Comparison of ENCODE assay signal across 8 cellular contexts in genomic region chr12:98503343-98503592, GRCh38. TPM values are rescaled to one million over a fixed set of nuclear protein-coding genes. Genes with fewer than 3 reads are reported as not detected.
DNase-seq lines count a peak whose midpoint lies in the region; ATAC-seq, FAIRE-seq and TF ChIP-seq lines count a peak whose summit lies in the region.

No MANE protein-coding gene starts in this region.

- CTCF ChIA-PET in HepG2 (lab: Yijun Ruan, JAX; ENCODE audit: low intra/inter-chr PET ratio, low total read pairs), result interaction anchor here (2.0 kb wide), 1 partner anchor 12 kb away, joined by 6 read pairs; no protein-coding TSS in a partner anchor

- DNase-seq in AG09309 (ENCODE audit: low read depth) (peak; percentile 85), NCI-H460 (ENCODE audit: extremely low read depth, low read depth) (peak; percentile 94), dermis blood vessel endothelial cell (peak; percentile 97), HepG2 (ENCODE audit: low spot score) (peak; percentile 84)
- DNase-seq in activated CD4-positive, alpha-beta T cell treated with anti-CD3 and anti-CD28 coated beads, Interleukin-2, amount 50 U/mL, for 24 hours (ENCODE audit: low read depth in 1 of 2, low spot score in 1 of 2), result peak; percentile 86 to 94
- DNase-seq in stimulated activated CD4-positive, alpha-beta T cell treated with anti-CD3 and anti-CD28 coated beads, Interleukin-4, amount 100 ng/mL, for 1 hour, result peak; percentile 85

- TF ChIP-seq CTCF in AG09309 (IDR thresholded peaks at IDR 0.05; ENCODE audit: control insufficient read depth, insufficient read depth, low read depth, low read length, missing control alignments), result no peak
- TF ChIP-seq CTCF in HepG2 (CRISPR knock-in tag; IDR thresholded peaks at IDR 0.05), result no peak

- H3K4me2 ChIP-seq in HepG2 (ENCODE audit: low read depth, low read length), result peak overlapping the region; percentile 83

- BruUV-seq in HepG2 (replicated peaks; lab: Mats Ljungman, UMichigan), result no TSS peak

- peak; percentile 60 for ATAC-seq in GM18870 (IDR thresholded peaks at IDR 0.05; ENCODE audit: unreplicated experiment)
- ATAC-seq in HG03139 (IDR thresholded peaks at IDR 0.05; ENCODE audit: unreplicated experiment), result peak; percentile 51
- peak; percentile 64 for ATAC-seq in HepG2

- H3K4me3 ChIP-seq in AG09309 (ENCODE audit: control insufficient read depth, low read depth, low read length) (peak overlapping the region; percentile 69), HepG2 (replicated peaks in 1 of 3; ENCODE audit: insufficient read depth in 1 of 3, low read depth in 2 of 3, low read length in 3 of 3) (peak overlapping the region; percentile 72 to 77 (median 77))

- TF ChIP-seq RAD21 in HepG2 (CRISPR knock-in tag; IDR thresholded peaks at IDR 0.05), result no peak

- H3K36me3 ChIP-seq in HepG2 (replicated peaks in 1 of 2; ENCODE audit: control insufficient read depth in 1 of 2, insufficient read depth in 2 of 2, low read length in 2 of 2), result no peaks in the 10 kb centered on the region

- intact Hi-C loops in HepG2 (cut with micrococcal nuclease; ENCODE audit: unreplicated experiment), result loop anchor here (1.0 to 5.0 kb wide), 6 partner anchors 12 to 936 kb away; partner anchors contain the start of genes APAF1, IKBIP and SLC25A3

- peak overlapping the region; percentile 99 for H3K27ac ChIP-seq in HepG2 (ENCODE audit: extremely low read length, insufficient read depth, low read length)

- TF ChIP-seq POLR2A in HepG2 (IDR thresholded peaks at IDR 0.05; ENCODE audit: insufficient read depth in 1 of 2, low read depth in 2 of 2, low read length in 2 of 2), result no peak

- TF ChIP-seq EP300 in HepG2 (IDR thresholded peaks at IDR 0.05; ENCODE audit: low read depth in 2 of 2, low read length in 2 of 2) (no peak), HepG2 (CRISPR knock-in tag; IDR thresholded peaks at IDR 0.05; ENCODE audit: borderline replicate concordance) (no peak)

- H4K20me1 ChIP-seq in HepG2 (ENCODE audit: insufficient read depth, low read length), result no peaks in the 10 kb centered on the region

- in situ Hi-C loops in HepG2 (cut with HindIII; ENCODE audit: extremely low pct_ligation_motif_present, low pct_unique_long_range_greater_than_20kb), result no loop called here

- H3K27me3 ChIP-seq in HepG2 (ENCODE audit: control insufficient read depth in 1 of 2, insufficient read depth in 2 of 2, low read length in 2 of 2), result no peaks in the 10 kb centered on the region; a peak in 1 of 5 replicates

- H3K9me3 ChIP-seq in HepG2 (ENCODE audit: low read length), result no peaks in the 10 kb centered on the region

- peaks cover 36% of the 10 kb centered on the region for H3K4me1 ChIP-seq in HepG2 (ENCODE audit: insufficient read depth, low read length)

- peak overlapping the region; percentile 58 for H2AFZ ChIP-seq in HepG2 (ENCODE audit: low read length)

- peak overlapping the region; percentile 91 for H3K9ac ChIP-seq in HepG2 (ENCODE audit: insufficient read depth, low read depth, low read length)

- no peaks in the 10 kb centered on the region for H3K79me2 ChIP-seq in HepG2 (ENCODE audit: insufficient read depth, low read length)

- WGBS in HepG2 (ENCODE audit: low lambda C conversion rate), result 0% methylated on average over 13 of the region's 16 CpGs

- FAIRE-seq in HepG2 (lab: Jason Lieb, UNC), result no peak

- POLR2A ChIA-PET in HepG2 (lab: Yijun Ruan, JAX), result interaction anchor here (0.9 kb wide), 1 partner anchor 11 kb away, joined by 6 read pairs; no protein-coding TSS in a partner anchor

TF ChIP-seq in HepG2, 621 proteins besides CTCF, POLR2A, EP300 and RAD21 (continues in another document):
- no peak for TF ChIP-seq GLMP (CRISPR knock-in tag; IDR thresholded peaks at IDR 0.05; ENCODE audit: borderline replicate concordance)
- TF ChIP-seq ZNF703 (CRISPR knock-in tag; IDR thresholded peaks at IDR 0.05; ENCODE audit: borderline replicate concordance), result no peak
- no peak for TF ChIP-seq PHF21A (CRISPR knock-in tag; IDR thresholded peaks at IDR 0.05)
- TF ChIP-seq ETV6 (CRISPR knock-in tag; conservative IDR thresholded peaks at IDR 0.05), result no peak
- no peak; the same call in 1 of the 2 replicates for TF ChIP-seq KMT2B (CRISPR knock-in tag; IDR thresholded peaks at IDR 0.05)
- TF ChIP-seq IKZF4 (CRISPR knock-in tag; IDR thresholded peaks at IDR 0.05; ENCODE audit: borderline replicate concordance, low read depth, not compliant biosample characterization), result no peak
- no peak for TF ChIP-seq ZNF224 (CRISPR knock-in tag; IDR thresholded peaks at IDR 0.05)
- TF ChIP-seq NCOA1 (CRISPR knock-in tag; IDR thresholded peaks at IDR 0.05), result no peak
- 0 out of 2 replicates have a peak, but pooled peaks have one; percentile 44 for TF ChIP-seq MTERF4 (CRISPR knock-in tag; IDR thresholded peaks at IDR 0.05)
- TF ChIP-seq ZNF615 (CRISPR knock-in tag; IDR thresholded peaks at IDR 0.05; ENCODE audit: borderline replicate concordance), result no peak; the same call in 1 of the 2 replicates
- TF ChIP-seq ZNF501 (CRISPR knock-in tag; IDR thresholded peaks at IDR 0.05), result no peak
- no peak for TF ChIP-seq HNRNPUL1 (IDR thresholded peaks at IDR 0.05; ENCODE audit: low read depth, low read length)
- TF ChIP-seq E2F5 (CRISPR knock-in tag; conservative IDR thresholded peaks at IDR 0.05), result peak; percentile 65
- no peak for TF ChIP-seq LBX2 (CRISPR knock-in tag; IDR thresholded peaks at IDR 0.05; ENCODE audit: borderline replicate concordance)

RNA-seq across cellular contexts. Expression of gene TMPO, which starts 12.1 kb away (rescaled TPM):
- total RNA-seq in NCI-H460 (2014; rRNA removed; shearing (Covaris generic)), result 171 and 179 TPM in 2 replicates
- 205 and 319 TPM in 2 replicates for polyA plus RNA-seq in NCI-H460 (2014; cell fraction: nucleus; rRNA removed)
- total RNA-seq in dermis blood vessel endothelial cell (143 and 205 TPM in 2 replicates), HepG2 (2016; rRNA removed; fragmentation: Illumina TruSeq; extraction: Trizol) (167 and 208 TPM in 2 replicates)
- 14.5 and 15.0 TPM in 2 replicates for total RNA-seq in HepG2 (2016; cell fraction: cytosol; rRNA removed; fragmentation: Illumina TruSeq; extraction: Trizol; ENCODE audit: low read depth)
- 165 and 208 TPM in 2 replicates for total RNA-seq in HepG2 (2016; cell fraction: insoluble cytoplasmic fraction; rRNA removed; fragmentation: Illumina TruSeq; extraction: Trizol)
- 29.5 and 32.8 TPM in 2 replicates for total RNA-seq in HepG2 (2016; cell fraction: membrane; rRNA removed; fragmentation: Illumina TruSeq; extraction: Trizol)
- 109 and 125 TPM in 2 replicates for total RNA-seq in HepG2 (2016; cell fraction: nucleus; rRNA removed; fragmentation: Illumina TruSeq; extraction: Trizol)
- polyA plus RNA-seq in HepG2 (2011; rRNA removed), result 17.9 and 24.2 TPM in 2 replicates
- polyA plus RNA-seq in HepG2 (2011; cell fraction: cytosol; rRNA removed), result 9.4 and 12.7 TPM in 2 replicates
- 12.7 and 16.4 TPM in 2 replicates for polyA plus RNA-seq in HepG2 (2011; cell fraction: nucleus; rRNA removed)
- 21.7 and 34.3 TPM in 2 replicates for polyA plus RNA-seq in HepG2 (2012)
- polyA plus RNA-seq in HepG2 (2016; cell fraction: cytosol; fragmentation: Illumina TruSeq; extraction: Trizol; ENCODE audit: low read depth), result 3.1 and 3.3 TPM in 2 replicates
- polyA plus RNA-seq in HepG2 (2016; cell fraction: insoluble cytoplasmic fraction; fragmentation: Illumina TruSeq; extraction: Trizol; ENCODE audit: low read depth), result 109 and 116 TPM in 2 replicates
- polyA plus RNA-seq in HepG2 (2016; cell fraction: membrane; fragmentation: Illumina TruSeq; extraction: Trizol; ENCODE audit: low read depth), result 13.5 and 13.7 TPM in 2 replicates
- polyA plus RNA-seq in HepG2 (2016; cell fraction: nucleus; fragmentation: Illumina TruSeq; extraction: Trizol; ENCODE audit: insufficient read depth, low read depth), result 89.9 and 97.1 TPM in 2 replicates
- 28.5 and 68.6 TPM in 2 replicates for polyA minus RNA-seq in HepG2 (2011; rRNA and poly(A)+ RNA removed; ENCODE audit: low replicate concordance)
- 32.3 and 34.2 TPM in 2 replicates for polyA minus RNA-seq in HepG2 (2011; cell fraction: cytosol; rRNA and poly(A)+ RNA removed)
- 85.9 and 91.0 TPM in 2 replicates for polyA minus RNA-seq in HepG2 (2011; cell fraction: nucleus; rRNA and poly(A)+ RNA removed)

Comparison
In these comparisons a context has a peak if more than half of its experiments do, and no peak if none do; other contexts are left out.
1. Peak in every context shown above with its lines: DNase-seq, ATAC-seq, H3K4me3 ChIP-seq and H3K27ac ChIP-seq.